8 cellular contexts compared by ENCODE assay signal in genomic region chr4:53376900-53377299, GRCh38. TPM values are rescaled to one million over a fixed set of nuclear protein-coding genes. Genes with fewer than 3 reads are reported as not detected.
DNase-seq lines count a peak whose midpoint lies in the region; ATAC-seq and TF ChIP-seq lines count a peak whose summit lies in the region.

No MANE protein-coding gene starts in this region.

- intact Hi-C loops in left ventricle myocardium superior (cut with micrococcal nuclease) = no loop called here
- intact Hi-C loops in lower leg skin (cut with DNase I; ENCODE audit: low total_unique reads) = no loop called here
- intact Hi-C loops in upper lobe of right lung (cut with DNase I) = no loop called here

- peak overlapping the region; percentile 91 for H3K27ac Mint-ChIP-seq in activated naive CD8-positive, alpha-beta T cell treated with anti-CD3 and anti-CD28 coated beads, Interleukin-2, amount 50 U/mL, for 24 hours

- TF ChIP-seq POLR2A in lower leg skin (IDR thresholded peaks at IDR 0.05) = no peak

- 34 to 39% methylated on average over 5 of the region's 5 CpGs for WGBS in lower leg skin, 2 donors

- no peaks in the 10 kb centered on the region for H3K36me3 ChIP-seq in cardiac muscle cell
- peaks cover under 1% of the 10 kb centered on the region for H3K36me3 ChIP-seq in upper lobe of right lung

- H3K9me3 ChIP-seq in cardiac muscle cell (ENCODE audit: low read depth) (no peaks in the 10 kb centered on the region), upper lobe of right lung (no peaks in the 10 kb centered on the region)

- ATAC-seq in left ventricle myocardium superior = no peak
- no peak for ATAC-seq in activated naive CD8-positive, alpha-beta T cell treated with anti-CD3 and anti-CD28 coated beads, Interleukin-2, amount 50 U/mL, for 24 hours
- ATAC-seq in upper lobe of right lung = no peak
- ATAC-seq in HG02840 (IDR thresholded peaks at IDR 0.05; ENCODE audit: low FRiP score, unreplicated experiment) = no peak
- no peak for ATAC-seq in HG03520 (IDR thresholded peaks at IDR 0.05; ENCODE audit: unreplicated experiment)

- H3K4me1 Mint-ChIP-seq in activated naive CD8-positive, alpha-beta T cell treated with anti-CD3 and anti-CD28 coated beads, Interleukin-2, amount 50 U/mL, for 24 hours = peaks cover 37% of the 10 kb centered on the region

- H3K4me1 ChIP-seq in cardiac muscle cell (ENCODE audit: low read depth) = peaks cover 13% of the 10 kb centered on the region
- H3K4me1 ChIP-seq in upper lobe of right lung = peaks cover 17% of the 10 kb centered on the region

- peaks cover 9% of the 10 kb centered on the region for H3K36me3 Mint-ChIP-seq in activated naive CD8-positive, alpha-beta T cell treated with anti-CD3 and anti-CD28 coated beads, Interleukin-2, amount 50 U/mL, for 24 hours (ENCODE audit: low read depth)

- no peak overlapping the region for H3K27ac ChIP-seq in cardiac muscle cell
- H3K27ac ChIP-seq in upper lobe of right lung = peak overlapping the region; percentile 91

- DNase-seq in cardiac muscle cell (ENCODE audit: low read depth in 1 of 2, low spot score in 1 of 2) = peak in 1 of 2 donors; percentile 3
- no peak for DNase-seq in left ventricle myocardium superior
- no peak for DNase-seq in activated naive CD8-positive, alpha-beta T cell treated with anti-CD3 and anti-CD28 coated beads, Interleukin-2, amount 50 U/mL, for 24 hours
- no peak for DNase-seq in lower leg skin (ENCODE audit: low spot score in 2 of 2)
- no peak for DNase-seq in upper lobe of right lung
- no peak for DNase-seq in cerebellar nuclear complex (lab: John Stamatoyannopoulos, UW)

- H3K27me3 Mint-ChIP-seq in activated naive CD8-positive, alpha-beta T cell treated with anti-CD3 and anti-CD28 coated beads, Interleukin-2, amount 50 U/mL, for 24 hours = peaks cover 10% of the 10 kb centered on the region

- H3K9me3 Mint-ChIP-seq in activated naive CD8-positive, alpha-beta T cell treated with anti-CD3 and anti-CD28 coated beads, Interleukin-2, amount 50 U/mL, for 24 hours = no peaks in the 10 kb centered on the region

- no peak for TF ChIP-seq CTCF in cardiac muscle cell (IDR thresholded peaks at IDR 0.05; ENCODE audit: low read depth, low read length)
- TF ChIP-seq CTCF in lower leg skin (IDR thresholded peaks at IDR 0.05) = no peak
- TF ChIP-seq CTCF in upper lobe of right lung (IDR thresholded peaks at IDR 0.05) = no peak

- H3K27me3 ChIP-seq in cardiac muscle cell (no peaks in the 10 kb centered on the region), upper lobe of right lung (no peaks in the 10 kb centered on the region)

- H3K4me3 ChIP-seq in cardiac muscle cell = peak overlapping the region; percentile 90
- peak overlapping the region; percentile 89 for H3K4me3 ChIP-seq in lower leg skin (ENCODE audit: low read depth, poor library complexity, severe bottlenecking)
- H3K4me3 ChIP-seq in upper lobe of right lung = peak overlapping the region; percentile 92

- peak overlapping the region; percentile 93 for H3K4me3 Mint-ChIP-seq in activated naive CD8-positive, alpha-beta T cell treated with anti-CD3 and anti-CD28 coated beads, Interleukin-2, amount 50 U/mL, for 24 hours

RNA-seq across cellular contexts. Expression of gene FIP1L1, which starts 0.5 kb away (rescaled TPM):
- total RNA-seq in cardiac muscle cell = 50.9 and 97.0 TPM in 2 replicates
- polyA plus RNA-seq in cardiac muscle cell = 55.3 and 89.6 TPM in 2 replicates
- 28.2 TPM for total RNA-seq in left ventricle myocardium superior
- 10 to 100 TPM; 42.8 to 59.1 (median 49.6) TPM for total RNA-seq in lower leg skin
- total RNA-seq in upper lobe of right lung = 39.0 TPM

RNA-seq across cellular contexts. Expression of gene SCFD2, which starts 11.0 kb away (rescaled TPM):
- total RNA-seq in cardiac muscle cell (13.2 and 15.1 TPM in 2 replicates), left ventricle myocardium superior (7.5 TPM), lower leg skin (10 to 100 TPM; 13.6 to 23.3 (median 19.0) TPM), upper lobe of right lung (14.3 TPM)
- polyA plus RNA-seq in cardiac muscle cell = 8.3 and 15.9 TPM in 2 replicates
